Comparison of ENCODE assay signal across 11 cellular contexts in the genomic region with DNA sequence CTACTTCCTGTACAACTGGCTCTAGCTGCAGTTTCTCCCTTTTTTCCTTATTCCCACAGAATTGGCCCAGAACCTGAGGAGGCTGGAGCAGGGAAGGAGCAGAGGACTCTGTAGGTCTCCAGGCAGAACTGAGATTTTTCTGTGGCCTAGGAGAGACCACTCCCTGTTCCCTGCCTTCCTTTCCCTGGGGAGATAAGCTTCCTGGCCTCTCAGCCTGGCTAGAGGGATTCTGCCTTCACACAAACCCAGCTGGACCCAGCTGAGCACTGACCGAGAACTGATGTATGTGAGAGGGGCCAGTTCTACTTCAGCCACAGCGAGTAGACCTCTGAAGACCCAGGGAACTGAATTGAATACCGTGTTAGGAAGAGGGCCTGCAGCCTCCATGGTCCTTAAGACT. TPM values are rescaled to one million over a fixed set of nuclear protein-coding genes. Genes with fewer than 3 reads are reported as not detected.
A peak's percentile ranks its signal among the peaks of the same experiment; 100 is the strongest.
DNase-seq lines count a peak whose midpoint lies in the region; ATAC-seq and TF ChIP-seq lines count a peak whose summit lies in the region.
"Had no signal": no experiment of that assay in that cellular context is flagged by ENCODE, and none has a peak within 500 bp of the region (broad histone marks: within the 10 kb centered on the region; RNA-seq: fewer than 3 reads in every experiment).

No MANE protein-coding gene starts in this region.

- H3K27me3 ChIP-seq in colonic mucosa (no peaks in the 10 kb centered on the region), iPS-18a (ENCODE audit: control insufficient read depth, insufficient read depth, low read length) (no peaks in the 10 kb centered on the region), prostate gland (replicated peaks; ENCODE audit: insufficient read depth) (no peaks in the 10 kb centered on the region)

- H3K9ac ChIP-seq in ES-I3 (ENCODE audit: low read depth, low read length) (peak overlapping the region; percentile 58; the same call in 1 of the 2 replicates), colonic mucosa (ENCODE audit: low read depth in 2 of 2, low read length in 2 of 2) (peak overlapping the region; percentile 15 to 62), iPS-18a (ENCODE audit: low read length) (peak overlapping the region; percentile 69)

- WGBS in prostate gland, result 74% methylated on average over 3 of the region's 3 CpGs

- ATAC-seq in activated CD4-positive, CD25-positive, alpha-beta regulatory T cell treated with anti-CD3 and anti-CD28 coated beads, Interleukin-2, amount 50 U/mL, for 24 hours, result no peak
- no peak for ATAC-seq in GM21381 (IDR thresholded peaks at IDR 0.05; ENCODE audit: unreplicated experiment)
- ATAC-seq: left colon had no signal

- H3K4me3 ChIP-seq in colonic mucosa, result no peak overlapping the region
- no peak overlapping the region for H3K4me3 ChIP-seq in iPS-18a (ENCODE audit: low read length)
- no peak overlapping the region for H3K4me3 ChIP-seq in prostate gland

- DNase-seq in colonic mucosa, result no peak
- no peak for DNase-seq in prostate gland (ENCODE audit: low spot score)
- no peak for DNase-seq in NCI-H748 treated with DMSO at 0.1 percent for 48 hours (lab: John Stamatoyannopoulos, UW)
- DNase-seq in putamen (ENCODE audit: low spot score), result no peak
- DNase-seq: KBM-7, NCI-H524 had no signal

- TF ChIP-seq CTCF in colonic mucosa (IDR thresholded peaks at IDR 0.05) (no peak), prostate gland (IDR thresholded peaks at IDR 0.05) (no peak)

- H3K9me3 ChIP-seq in ES-I3 (ENCODE audit: control insufficient read depth, insufficient read depth, low read length) (no peaks in the 10 kb centered on the region), colonic mucosa (no peaks in the 10 kb centered on the region), iPS-18a (ENCODE audit: control insufficient read depth, low read depth, low read length) (no peaks in the 10 kb centered on the region), prostate gland (no peaks in the 10 kb centered on the region)

- H3K4me1 ChIP-seq in ES-I3 (ENCODE audit: insufficient read depth, low read length) (peaks cover 12% of the 10 kb centered on the region), colonic mucosa (no peaks in the 10 kb centered on the region), iPS-18a (ENCODE audit: control insufficient read depth, low read depth, low read length) (peaks cover 20% of the 10 kb centered on the region), prostate gland (replicated peaks) (no peaks in the 10 kb centered on the region)

- H3K27ac ChIP-seq in colonic mucosa (peak overlapping the region; percentile 74), iPS-18a (ENCODE audit: low read length) (peak overlapping the region; percentile 0), prostate gland (peak overlapping the region; percentile 64 to 72)

- no peak for TF ChIP-seq POLR2A in prostate gland (IDR thresholded peaks at IDR 0.05)

- H3K36me3 ChIP-seq in ES-I3 (ENCODE audit: insufficient read depth, low read length), result no peaks in the 10 kb centered on the region
- H3K36me3 ChIP-seq in colonic mucosa, result no peaks in the 10 kb centered on the region
- no peaks in the 10 kb centered on the region for H3K36me3 ChIP-seq in iPS-18a (ENCODE audit: control insufficient read depth, low read depth, low read length)
- H3K36me3 ChIP-seq in prostate gland, result no peaks in the 10 kb centered on the region

- intact Hi-C loops in colonic mucosa (cut with DNase I), result no loop called here
- intact Hi-C loops in prostate gland (cut with DNase I), result no loop called here

RNA-seq across cellular contexts. Expression of a gene that starts 48.0 kb away (rescaled TPM):
- total RNA-seq in colonic mucosa (1 to 10 TPM; 4.7 to 8.6 TPM), prostate gland (10 to 100 TPM; 13.6 to 33.1 TPM)

Comparison
In these comparisons a context has a peak if more than half of its experiments do, and no peak if none do; other contexts are left out.
1. H3K27ac ChIP-seq: peak in every context shown above with its lines; median percentile 74 in colonic mucosa; 68 in prostate gland; 0 in iPS-18a.